19 cellular contexts compared by ENCODE assay signal in genomic region chr15:75154461-75155062, GRCh38.
"Had no signal": no experiment of that assay in that cellular context is flagged by ENCODE, and none has a peak within 500 bp of the region (broad histone marks: within the 10 kb centered on the region; RNA-seq: fewer than 3 reads in every experiment).

No MANE protein-coding gene starts in this region.

- H3K4me3 ChIP-seq: coronary artery, dorsolateral prefrontal cortex, hepatocyte, left ventricle myocardium inferior, lower lobe of right lung, right atrium auricular region had no signal

- H3K36me3 ChIP-seq: left ventricle myocardium inferior, lower lobe of right lung, right atrium auricular region had no signal

- H3K9me3 ChIP-seq: left ventricle myocardium inferior, lower lobe of right lung, right atrium auricular region had no signal

- H3K9me3 Mint-ChIP-seq: memory B cell, nephron had no signal

- H3K4me1 ChIP-seq: right atrium auricular region had no signal

- H3K27ac ChIP-seq: coronary artery, dorsolateral prefrontal cortex, hepatocyte, left ventricle myocardium inferior, lower lobe of right lung, right atrium auricular region had no signal

- DNase-seq: dorsolateral prefrontal cortex; effector CD8-positive, alpha-beta T cell; foreskin melanocyte; head of caudate nucleus; kidney; left cardiac atrium; left ventricle myocardium inferior; lower lobe of right lung; naive B cell; posterior cingulate gyrus; small intestine; stimulated activated CD4-positive, alpha-beta T cell treated with anti-CD3 and anti-CD28 coated beads, Interleukin-12 subunit alpha, Interleukin-12 subunit beta, amount 100 ng/mL, for 4 hours; stimulated activated naive CD4-positive, alpha-beta T cell; trophoblast cell had no signal

- H3K36me3 Mint-ChIP-seq: naive B cell had no signal

- H3K27ac Mint-ChIP-seq: memory B cell, nephron had no signal

- H3K4me3 Mint-ChIP-seq: memory B cell, naive B cell, nephron had no signal

- H3K27me3 ChIP-seq: hepatocyte, right atrium auricular region had no signal
